In genomic region chr14:64234877-64235651, GRCh38 we compare ENCODE assay signal across 9 cellular contexts. TPM values are rescaled to one million over a fixed set of nuclear protein-coding genes. Genes with fewer than 3 reads are reported as not detected.
DNase-seq lines count a peak whose midpoint lies in the region; ATAC-seq, FAIRE-seq and TF ChIP-seq lines count a peak whose summit lies in the region.
"Had no signal": no experiment of that assay in that cellular context is flagged by ENCODE, and none has a peak within 500 bp of the region (broad histone marks: within the 10 kb centered on the region; RNA-seq: fewer than 3 reads in every experiment).

No MANE protein-coding gene starts in this region.

- no peak for TF ChIP-seq POLR2A in GM12891 (IDR thresholded peaks at IDR 0.05; ENCODE audit: low read depth, low read length)

- no peaks in the 10 kb centered on the region for H3K36me3 ChIP-seq in bronchial epithelial cell (ENCODE audit: control insufficient read depth, insufficient read depth, low read length)

- H3K4me1 Mint-ChIP-seq in activated naive CD4-positive, alpha-beta T cell treated with anti-CD3 and anti-CD28 coated beads, Interleukin-2, amount 10 ng/mL, durations not matched to agents 7 days and 5 days, result no peaks in the 10 kb centered on the region
- H3K4me1 Mint-ChIP-seq in activated naive CD4-positive, alpha-beta T cell treated with anti-CD3 and anti-CD28 coated beads for 36 hours (ENCODE audit: low read depth), result peaks cover 8% of the 10 kb centered on the region
- H3K4me1 Mint-ChIP-seq in stimulated activated naive CD8-positive, alpha-beta T cell treated with anti-CD3 and anti-CD28 coated beads, Interleukin-15, amount 100 ng/mL, for 72 hours, result peaks cover 20% of the 10 kb centered on the region

- peak overlapping the region; percentile 11 for H3K27ac Mint-ChIP-seq in activated naive CD4-positive, alpha-beta T cell treated with anti-CD3 and anti-CD28 coated beads, Interleukin-2, amount 10 ng/mL, durations not matched to agents 7 days and 5 days
- no peak overlapping the region for H3K27ac Mint-ChIP-seq in activated naive CD4-positive, alpha-beta T cell treated with anti-CD3 and anti-CD28 coated beads for 36 hours
- peak overlapping the region in 1 of 2 donors; percentile 24 for H3K27ac Mint-ChIP-seq in stimulated activated naive CD8-positive, alpha-beta T cell treated with anti-CD3 and anti-CD28 coated beads, Interleukin-15, amount 100 ng/mL, for 72 hours

- H3K9me3 Mint-ChIP-seq in activated naive CD4-positive, alpha-beta T cell treated with anti-CD3 and anti-CD28 coated beads, Interleukin-2, amount 10 ng/mL, durations not matched to agents 7 days and 5 days, result no peaks in the 10 kb centered on the region
- H3K9me3 Mint-ChIP-seq in activated naive CD4-positive, alpha-beta T cell treated with anti-CD3 and anti-CD28 coated beads for 36 hours, result no peaks in the 10 kb centered on the region
- H3K9me3 Mint-ChIP-seq in stimulated activated naive CD8-positive, alpha-beta T cell treated with anti-CD3 and anti-CD28 coated beads, Interleukin-15, amount 100 ng/mL, for 72 hours, result no peaks in the 10 kb centered on the region

- peaks cover 13% of the 10 kb centered on the region for H3K27me3 Mint-ChIP-seq in activated naive CD4-positive, alpha-beta T cell treated with anti-CD3 and anti-CD28 coated beads, Interleukin-2, amount 10 ng/mL, durations not matched to agents 7 days and 5 days
- no peaks in the 10 kb centered on the region for H3K27me3 Mint-ChIP-seq in activated naive CD4-positive, alpha-beta T cell treated with anti-CD3 and anti-CD28 coated beads for 36 hours (ENCODE audit: low read depth)
- peaks cover 10% of the 10 kb centered on the region for H3K27me3 Mint-ChIP-seq in stimulated activated naive CD8-positive, alpha-beta T cell treated with anti-CD3 and anti-CD28 coated beads, Interleukin-15, amount 100 ng/mL, for 72 hours

- no peak for DNase-seq in activated naive CD4-positive, alpha-beta T cell treated with anti-CD3 and anti-CD28 coated beads, Interleukin-2, amount 10 ng/mL, durations not matched to agents 7 days and 5 days
- no peak for DNase-seq in activated naive CD4-positive, alpha-beta T cell treated with anti-CD3 and anti-CD28 coated beads for 36 hours
- DNase-seq in NCI-H1105 treated with DMSO at 0.1 percent for 48 hours (lab: John Stamatoyannopoulos, UW) (peak; percentile 56), bronchial epithelial cell (ENCODE audit: low read depth) (peak; percentile 35), ureter (ENCODE audit: low spot score) (peak; percentile 45), GM12891 (ENCODE audit: insufficient read length, low spot score) (no peak)
- DNase-seq in stimulated activated naive CD8-positive, alpha-beta T cell treated with anti-CD3 and anti-CD28 coated beads, Interleukin-15, amount 100 ng/mL, for 72 hours, result no peak
- DNase-seq: activated CD8-positive, alpha-beta memory T cell treated with anti-CD3 and anti-CD28 coated beads, Interleukin-2, amount 50 U/mL, for 4 hours had no signal

- FAIRE-seq in bronchial epithelial cell (lab: Jason Lieb, UNC) (no peak), GM12891 (lab: Jason Lieb, UNC) (no peak)

- intact Hi-C loops in activated naive CD4-positive, alpha-beta T cell treated with anti-CD3 and anti-CD28 coated beads for 36 hours (cut with micrococcal nuclease), result no loop called here

- CTCF ChIA-PET in activated naive CD4-positive, alpha-beta T cell treated with anti-CD3 and anti-CD28 coated beads, Interleukin-2, amount 10 ng/mL, durations not matched to agents 7 days and 5 days (lab: Charles Lee), result no interaction called here
- CTCF ChIA-PET in activated naive CD4-positive, alpha-beta T cell treated with anti-CD3 and anti-CD28 coated beads for 36 hours (lab: Charles Lee), result interaction anchor here (0.7 kb wide), 1 partner anchor 69 kb away, joined by 3 read pairs; no protein-coding TSS in a partner anchor

- no peak for TF ChIP-seq CTCF in bronchial epithelial cell (IDR thresholded peaks at IDR 0.05; ENCODE audit: insufficient read depth, low read length, severe bottlenecking)

- H3K27me3 ChIP-seq in bronchial epithelial cell (ENCODE audit: control insufficient read depth, insufficient read depth, low read length), result no peaks in the 10 kb centered on the region

- ATAC-seq in GM21360 (IDR thresholded peaks at IDR 0.05; ENCODE audit: unreplicated experiment), result no peak
- no peak for ATAC-seq in stimulated activated naive CD8-positive, alpha-beta T cell treated with anti-CD3 and anti-CD28 coated beads, Interleukin-15, amount 100 ng/mL, for 72 hours

- peaks cover 6% of the 10 kb centered on the region for H3K36me3 Mint-ChIP-seq in activated naive CD4-positive, alpha-beta T cell treated with anti-CD3 and anti-CD28 coated beads, Interleukin-2, amount 10 ng/mL, durations not matched to agents 7 days and 5 days
- H3K36me3 Mint-ChIP-seq in activated naive CD4-positive, alpha-beta T cell treated with anti-CD3 and anti-CD28 coated beads for 36 hours (ENCODE audit: low read depth), result no peaks in the 10 kb centered on the region

- no peak overlapping the region for H3K4me3 Mint-ChIP-seq in activated naive CD4-positive, alpha-beta T cell treated with anti-CD3 and anti-CD28 coated beads, Interleukin-2, amount 10 ng/mL, durations not matched to agents 7 days and 5 days
- no peak overlapping the region for H3K4me3 Mint-ChIP-seq in activated naive CD4-positive, alpha-beta T cell treated with anti-CD3 and anti-CD28 coated beads for 36 hours
- no peak overlapping the region for H3K4me3 Mint-ChIP-seq in stimulated activated naive CD8-positive, alpha-beta T cell treated with anti-CD3 and anti-CD28 coated beads, Interleukin-15, amount 100 ng/mL, for 72 hours

- no peak overlapping the region for H3K4me3 ChIP-seq in bronchial epithelial cell (ENCODE audit: low read depth, low read length)

TF ChIP-seq in GM12891, 5 proteins besides CTCF, POLR2A, EP300 and RAD21:
- no peak for TF ChIP-seq POLR2AphosphoS5 (IDR thresholded peaks at IDR 0.05; ENCODE audit: low read depth, low read length)
- no peak for TF ChIP-seq TAF1 (IDR thresholded peaks at IDR 0.05; ENCODE audit: low read depth, low read length)
- TF ChIP-seq SPI1 (IDR thresholded peaks at IDR 0.05; ENCODE audit: low read depth, low read length), result no peak
- TF ChIP-seq PAX5 (IDR thresholded peaks at IDR 0.05; ENCODE audit: insufficient read depth, low read length, severe bottlenecking), result no peak
- TF ChIP-seq POU2F2 (IDR thresholded peaks at IDR 0.05; ENCODE audit: low read depth, low read length), result no peak

RNA-seq across cellular contexts. Expression of gene ESR2, which starts 59.1 kb away (rescaled TPM):
- under 1 TPM; 0.27 to 0.43 TPM for total RNA-seq in activated naive CD4-positive, alpha-beta T cell treated with anti-CD3 and anti-CD28 coated beads for 36 hours
- total RNA-seq in bronchial epithelial cell (under 0.01 and 0.13 TPM in 2 replicates), ureter (14.5 TPM)
- 0.64 TPM for polyA plus RNA-seq in GM12891 (2012; ENCODE audit: low read depth, missing spikeins)

Comparison
In these comparisons a context has a peak if more than half of its experiments do, and no peak if none do; other contexts are left out.
1. DNase-seq: peak in NCI-H1105 treated with DMSO at 0.1 percent for 48 hours (single experiment), bronchial epithelial cell (single experiment) and ureter (single experiment); none in activated naive CD4-positive, alpha-beta T cell treated with anti-CD3 and anti-CD28 coated beads, Interleukin-2, amount 10 ng/mL, durations not matched to agents 7 days and 5 days (single experiment), activated naive CD4-positive, alpha-beta T cell treated with anti-CD3 and anti-CD28 coated beads for 36 hours (single experiment), GM12891 (single experiment) and stimulated activated naive CD8-positive, alpha-beta T cell treated with anti-CD3 and anti-CD28 coated beads, Interleukin-15, amount 100 ng/mL, for 72 hours (0 of 2).
2. RNA of gene ESR2, which starts 59.1 kb away (total RNA-seq): 14.5 TPM in ureter (single experiment); 0.27 to 0.43 TPM in activated naive CD4-positive, alpha-beta T cell treated with anti-CD3 and anti-CD28 coated beads for 36 hours and under 0.01 to 0.13 TPM in bronchial epithelial cell; every median in the first group is over 10 times any median in the second.